Comparison of ENCODE assay signal across 35 cellular contexts in the genomic region with DNA sequence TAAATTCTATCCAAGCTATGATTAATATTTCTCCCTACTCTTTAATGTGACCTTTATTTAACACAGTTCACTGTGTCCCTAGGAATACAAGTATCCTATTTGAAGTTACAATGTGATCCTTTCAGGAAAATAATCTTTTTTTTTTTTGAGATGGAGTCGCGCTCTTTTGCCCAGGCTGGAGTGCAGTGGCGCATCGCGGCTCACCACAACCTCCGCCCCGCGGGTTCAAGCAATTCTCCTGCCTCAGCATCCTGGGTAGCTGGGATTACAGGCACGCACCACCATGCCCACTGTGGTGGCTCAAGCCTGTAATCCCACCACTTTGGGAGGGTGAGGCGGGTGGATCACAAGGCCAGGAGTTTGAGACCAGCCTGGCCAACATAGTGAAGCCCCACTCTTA.
"Had no signal": no experiment of that assay in that cellular context is flagged by ENCODE, and none has a peak within 500 bp of the region (broad histone marks: within the 10 kb centered on the region; RNA-seq: fewer than 3 reads in every experiment).

No MANE protein-coding gene starts in this region.

- H3K4me3 ChIP-seq: MG63 had no signal

- H3K9ac ChIP-seq: KMS-11 had no signal

- H3K9me3 ChIP-seq: MG63 had no signal

- H3K4me2 ChIP-seq: KMS-11 had no signal

- H3K27ac ChIP-seq: KMS-11 had no signal

- H3K27me3 ChIP-seq: MG63 had no signal

- DNase-seq: Karpas-422, Kasumi-1, MG63, MM.1S, MV-4-11, NCI-H1048, NCI-H1092, NCI-H1092 treated with DMSO at 0.1 percent for 48 hours, NCI-H1105, NCI-H1105 treated with DMSO at 0.1 percent for 48 hours, NCI-H1417, NCI-H1417 treated with DMSO at 0.1 percent for 48 hours, NCI-H1436, NCI-H1436 treated with DMSO at 0.1 percent for 48 hours, NCI-H146, NCI-H1694, NCI-H1694 treated with DMSO at 0.1 percent for 48 hours, NCI-H187, NCI-H187 treated with DMSO at 0.1 percent for 48 hours, NCI-H1930, NCI-H2029, NCI-H2029 treated with DMSO at 0.1 percent for 48 hours, NCI-H2081, NCI-H2081 treated with DMSO at 0.1 percent for 48 hours, NCI-H2107, NCI-H2171, NCI-H2171 treated with DMSO at 0.1 percent for 48 hours, NCI-H2227 treated with DMSO at 0.1 percent for 48 hours, NCI-H226, NCI-H345, NCI-H446, NCI-H446 treated with DMSO at 0.1 percent for 48 hours, NCI-H510A, NCI-H510A treated with DMSO at 0.1 percent for 48 hours had no signal
